ENCODE assay signal across 18 cellular contexts in the genomic region with DNA sequence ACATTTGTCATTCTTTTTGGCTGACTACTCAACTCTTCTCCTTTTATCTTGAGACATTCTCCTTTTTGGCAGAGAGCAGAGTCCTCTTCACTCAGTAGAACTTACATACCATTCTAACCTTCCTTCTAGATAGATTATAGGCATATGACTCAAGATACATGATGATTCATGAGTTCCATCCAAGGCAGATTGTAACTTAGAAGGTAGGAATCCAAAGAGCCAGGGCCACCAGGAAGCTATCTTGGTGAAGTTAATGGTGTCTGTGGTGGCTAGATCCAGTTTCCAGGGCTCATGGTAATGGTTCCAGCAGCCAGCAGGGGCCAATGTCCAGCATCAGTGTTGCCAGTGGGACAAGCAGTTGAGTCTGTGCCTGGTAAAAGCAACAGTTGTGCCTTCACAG.
DNase-seq lines count a peak whose midpoint lies in the region; ATAC-seq and TF ChIP-seq lines count a peak whose summit lies in the region.
"Had no signal": no experiment of that assay in that cellular context is flagged by ENCODE, and none has a peak within 500 bp of the region (broad histone marks: within the 10 kb centered on the region; RNA-seq: fewer than 3 reads in every experiment).

No MANE protein-coding gene starts in this region.

- H3K4me3 ChIP-seq in GM23248 = no peak overlapping the region
- H3K4me3 ChIP-seq in gastroesophageal sphincter = no peak overlapping the region
- H3K4me3 ChIP-seq in gastrocnemius medialis = no peak overlapping the region
- H3K4me3 ChIP-seq: MG63 had no signal

- no peaks in the 10 kb centered on the region for H3K9me2 ChIP-seq in GM23248 (ENCODE audit: insufficient read depth)

- POLR2A ChIA-PET in RWPE1 (lab: Yijun Ruan, JAX; ENCODE audit: low non-redundant PET) = no interaction called here

- in situ Hi-C loops in GM23248 (cut with MboI) = no loop called here
- in situ Hi-C loops in gastrocnemius medialis (cut with MboI; ENCODE audit: low sequenced_read_pairs in 4 of 4) = no loop called here

- no peak overlapping the region for H3K4me2 ChIP-seq in GM23248 (ENCODE audit: unreplicated experiment)

- H3K27ac Mint-ChIP-seq in endothelial cell (ENCODE audit: unreplicated experiment) = no peak overlapping the region
- H3K27ac Mint-ChIP-seq: B cell, brain, nephron progenitor cell had no signal

- H2AFZ ChIP-seq in GM23248 = no peak overlapping the region

- H3K9ac ChIP-seq in GM23248 = no peak overlapping the region

- TF ChIP-seq CTCF in RWPE1 (conservative IDR thresholded peaks at IDR 0.05; ENCODE audit: low read depth) = no peak
- no peak for TF ChIP-seq CTCF in gastroesophageal sphincter (IDR thresholded peaks at IDR 0.05)
- TF ChIP-seq CTCF in gastrocnemius medialis (IDR thresholded peaks at IDR 0.05 in 4 of 5, conservative IDR thresholded peaks at IDR 0.05 in 1 of 5) = no peak
- no peak for TF ChIP-seq CTCF in endothelial cell (IDR thresholded peaks at IDR 0.05; ENCODE audit: unreplicated experiment)

- no peaks in the 10 kb centered on the region for H3K4me1 Mint-ChIP-seq in endothelial cell (ENCODE audit: unreplicated experiment)
- H3K4me1 Mint-ChIP-seq: B cell, brain, nephron progenitor cell had no signal

- TF ChIP-seq POLR2A in gastroesophageal sphincter (IDR thresholded peaks at IDR 0.05) (no peak), gastrocnemius medialis (IDR thresholded peaks at IDR 0.05) (no peak)

- H3K4me3 Mint-ChIP-seq in endothelial cell (ENCODE audit: unreplicated experiment) = no peak overlapping the region
- H3K4me3 Mint-ChIP-seq: B cell, brain, nephron progenitor cell had no signal

- no peak for TF ChIP-seq EP300 in gastroesophageal sphincter (IDR thresholded peaks at IDR 0.05)

- no peaks in the 10 kb centered on the region for H3K27me3 Mint-ChIP-seq in endothelial cell (ENCODE audit: unreplicated experiment)
- H3K27me3 Mint-ChIP-seq: B cell, brain had no signal

- no peaks in the 10 kb centered on the region for H3K36me3 Mint-ChIP-seq in endothelial cell (ENCODE audit: low read depth, unreplicated experiment)
- H3K36me3 Mint-ChIP-seq: brain had no signal

- CTCF ChIA-PET in RWPE1 (lab: Yijun Ruan, JAX) = interaction anchor here (0.6 to 0.7 kb wide), 2 partner anchors 117 to 298 kb away, joined by 3 read pairs; no protein-coding TSS in a partner anchor

- no peaks in the 10 kb centered on the region for H3K9me3 ChIP-seq in GM23248 (ENCODE audit: low read depth)
- peaks cover 0 to 9% (median 0%) of the 10 kb centered on the region in 3 donors for H3K9me3 ChIP-seq in gastroesophageal sphincter
- no peaks in the 10 kb centered on the region for H3K9me3 ChIP-seq in gastrocnemius medialis
- H3K9me3 ChIP-seq: MG63 had no signal

- H4K20me1 ChIP-seq in GM23248 (ENCODE audit: insufficient read depth) = no peaks in the 10 kb centered on the region

- H3K4me1 ChIP-seq in GM23248 (ENCODE audit: insufficient read depth) (no peaks in the 10 kb centered on the region), gastroesophageal sphincter (no peaks in the 10 kb centered on the region), gastrocnemius medialis (peaks cover 5 to 23% of the 10 kb centered on the region in 2 donors)

- no peaks in the 10 kb centered on the region for H3K79me2 ChIP-seq in GM23248 (ENCODE audit: insufficient read depth)

- no peaks in the 10 kb centered on the region for H3K9me3 Mint-ChIP-seq in endothelial cell (ENCODE audit: unreplicated experiment)

- no peaks in the 10 kb centered on the region for H3K36me3 ChIP-seq in GM23248 (ENCODE audit: low read depth)
- H3K36me3 ChIP-seq in gastroesophageal sphincter = no peaks in the 10 kb centered on the region
- H3K36me3 ChIP-seq in gastrocnemius medialis = no peaks in the 10 kb centered on the region
- H3K36me3 ChIP-seq: MG63 had no signal

- no peaks in the 10 kb centered on the region for H3K27me3 ChIP-seq in GM23248 (replicated peaks; ENCODE audit: insufficient read depth)
- no peaks in the 10 kb centered on the region for H3K27me3 ChIP-seq in gastroesophageal sphincter
- no peaks in the 10 kb centered on the region for H3K27me3 ChIP-seq in gastrocnemius medialis

- H3K27ac ChIP-seq in GM23248 (no peak overlapping the region), RWPE1 (no peak overlapping the region), gastroesophageal sphincter (peak overlapping the region; percentile 34 to 64 (median 52)), gastrocnemius medialis (peak overlapping the region; percentile 53 to 68 (median 62))

- intact Hi-C loops in gastrocnemius medialis (cut with DNase I; ENCODE audit: low total_unique reads) = no loop called here

- H3F3A ChIP-seq in GM23248 (ENCODE audit: insufficient read depth) = no peaks in the 10 kb centered on the region

- peak; percentile 15 for DNase-seq in GM23248
- peak; percentile 51 for DNase-seq in RWPE1 (ENCODE audit: low spot score)
- no peak for DNase-seq in gastrocnemius medialis
- no peak for DNase-seq in endothelial cell (ENCODE audit: low spot score)
- no peak for DNase-seq in NCI-H128 (lab: John Stamatoyannopoulos, UW; ENCODE audit: unreplicated experiment)
- DNase-seq: activated CD8-positive, alpha-beta memory T cell treated with anti-CD3 and anti-CD28 coated beads for 24 hours; DMS153; glutamatergic neuron; H7; left cardiac atrium; MG63; nephron progenitor cell; substantia nigra had no signal

- ATAC-seq in gastroesophageal sphincter (peak; percentile 29), gastrocnemius medialis (no peak), HG02870 (IDR thresholded peaks at IDR 0.05; ENCODE audit: unreplicated experiment) (no peak), GM19467 (IDR thresholded peaks at IDR 0.05; ENCODE audit: unreplicated experiment) (no peak)

Comparison
In these comparisons a context has a peak if more than half of its experiments do, and no peak if none do; other contexts are left out.
1. DNase-seq: peak in GM23248 (single experiment) and RWPE1 (single experiment); none in gastrocnemius medialis (0 of 2), endothelial cell (single experiment) and NCI-H128 (single experiment).
2. H3K27ac ChIP-seq: peak in gastroesophageal sphincter (4 of 4) and gastrocnemius medialis (4 of 4); none in GM23248 (single experiment) and RWPE1 (single experiment).